In genomic region chr2:84314901-84315330, GRCh38 we compare ENCODE assay signal across 8 cellular contexts.
A peak's percentile ranks its signal among the peaks of the same experiment; 100 is the strongest.
DNase-seq lines count a peak whose midpoint lies in the region; ATAC-seq and TF ChIP-seq lines count a peak whose summit lies in the region.

No MANE protein-coding gene starts in this region.

- H3K4me1 ChIP-seq in CD4-positive, alpha-beta memory T cell (ENCODE audit: insufficient read depth, low read length) = no peaks in the 10 kb centered on the region

- H3K4me3 ChIP-seq in CD4-positive, alpha-beta memory T cell (ENCODE audit: low read length in 2 of 2) = no peak overlapping the region

- peaks cover 4% of the 10 kb centered on the region for H3K27me3 ChIP-seq in CD4-positive, alpha-beta memory T cell (ENCODE audit: insufficient read depth, low read length)

- no peak overlapping the region for H3K27ac ChIP-seq in CD4-positive, alpha-beta memory T cell (ENCODE audit: low read depth, low read length)

- peaks cover 0 to 4% (median under 1%) of the 10 kb centered on the region in 4 donors for H3K4me1 Mint-ChIP-seq in CD4-positive, alpha-beta memory T cell
- peaks cover 2% of the 10 kb centered on the region for H3K4me1 Mint-ChIP-seq in mesothelial cell of epicardium

- H3K9me3 ChIP-seq in CD4-positive, alpha-beta memory T cell (ENCODE audit: control insufficient read depth in 1 of 2, low read length in 2 of 2) = no peaks in the 10 kb centered on the region

- peak; percentile 98 for ATAC-seq in HG03342 (IDR thresholded peaks at IDR 0.05; ENCODE audit: unreplicated experiment)

- TF ChIP-seq CTCF in mesothelial cell of epicardium (IDR thresholded peaks at IDR 0.05; ENCODE audit: unreplicated experiment) = peak; percentile 84

- H3K4me3 Mint-ChIP-seq in CD4-positive, alpha-beta memory T cell = no peak overlapping the region
- no peak overlapping the region for H3K4me3 Mint-ChIP-seq in mesothelial cell of epicardium

- H3K36me3 ChIP-seq in CD4-positive, alpha-beta memory T cell (ENCODE audit: insufficient read depth, low read length) = no peaks in the 10 kb centered on the region

- no peaks in the 10 kb centered on the region for H3K9me3 Mint-ChIP-seq in CD4-positive, alpha-beta memory T cell
- no peaks in the 10 kb centered on the region for H3K9me3 Mint-ChIP-seq in mesothelial cell of epicardium

- no peak overlapping the region for H3K27ac Mint-ChIP-seq in CD4-positive, alpha-beta memory T cell
- H3K27ac Mint-ChIP-seq in mesothelial cell of epicardium = no peak overlapping the region

- H3K27me3 Mint-ChIP-seq in CD4-positive, alpha-beta memory T cell = peaks cover 8 to 16% of the 10 kb centered on the region in 2 donors
- peaks cover 25% of the 10 kb centered on the region for H3K27me3 Mint-ChIP-seq in mesothelial cell of epicardium (ENCODE audit: low read depth)

- CTCF ChIA-PET in CD4-positive, alpha-beta memory T cell (lab: Charles Lee; ENCODE audit: partially characterized antibody) = interaction anchor here (0.6 to 5.2 kb wide), 12 partner anchors 11 to 292 kb away, joined by 3 to 35 read pairs (median 4); no protein-coding TSS in a partner anchor

- intact Hi-C loops in CD4-positive, alpha-beta memory T cell (cut with micrococcal nuclease) = no loop called here

- POLR2A ChIA-PET in CD4-positive, alpha-beta memory T cell (lab: Charles Lee; ENCODE audit: partially characterized antibody) = no interaction called here

- no peaks in the 10 kb centered on the region for H3K36me3 Mint-ChIP-seq in CD4-positive, alpha-beta memory T cell
- H3K36me3 Mint-ChIP-seq in mesothelial cell of epicardium = no peaks in the 10 kb centered on the region

- DNase-seq in CD4-positive, alpha-beta memory T cell = peak; percentile 55 to 63 (median 62)
- DNase-seq in GM19240 (ENCODE audit: insufficient read length, low spot score) (peak; percentile 51), NCI-H748 (lab: John Stamatoyannopoulos, UW; ENCODE audit: unreplicated experiment) (peak; percentile 82), mesothelial cell of epicardium (ENCODE audit: low spot score in 2 of 2, unreplicated experiment in 2 of 2) (peak; percentile 76 to 91)
- peak; percentile 72 for DNase-seq in activated CD4-positive, alpha-beta T cell treated with anti-CD3 and anti-CD28 coated beads, Interleukin-2, amount 50 U/mL, for 4 hours
- peak; percentile 65 for DNase-seq in effector CD4-positive, alpha-beta T cell
- peak; percentile 64 for DNase-seq in stimulated activated CD8-positive, alpha-beta memory T cell treated with anti-CD3 and anti-CD28 coated beads, Interleukin-4, amount 100 ng/mL, for 24 hours (ENCODE audit: low read depth)
